In the genomic region with DNA sequence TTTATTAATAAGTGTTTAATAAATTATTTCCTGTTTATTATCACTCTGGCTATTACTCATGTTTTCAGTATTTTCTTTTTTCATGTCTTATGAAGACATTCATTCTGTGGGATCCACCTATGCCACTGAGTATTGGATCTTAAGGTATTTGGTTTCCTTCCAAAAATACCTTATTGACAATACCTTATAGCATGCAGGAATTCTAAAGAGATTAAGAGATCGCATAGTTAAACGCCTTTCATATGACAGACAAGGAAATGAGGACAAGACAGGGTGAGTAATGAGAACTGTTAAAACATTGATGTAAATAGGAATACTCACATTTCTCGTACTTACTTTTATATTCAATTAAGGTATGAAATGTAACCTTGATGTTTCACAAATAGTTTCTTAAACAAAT, we compare ENCODE assay signal across 17 cellular contexts.
DNase-seq lines count a peak whose midpoint lies in the region; ATAC-seq, FAIRE-seq and TF ChIP-seq lines count a peak whose summit lies in the region.
"Had no signal": no experiment of that assay in that cellular context is flagged by ENCODE, and none has a peak within 500 bp of the region (broad histone marks: within the 10 kb centered on the region; RNA-seq: fewer than 3 reads in every experiment).

No MANE protein-coding gene starts in this region.

- no peak for TF ChIP-seq CTCF in D721Med (IDR thresholded peaks at IDR 0.05; ENCODE audit: insufficient read depth, missing control alignments)
- TF ChIP-seq CTCF in RWPE1 (conservative IDR thresholded peaks at IDR 0.05; ENCODE audit: low read depth): no peak
- TF ChIP-seq CTCF in epithelial cell of esophagus (IDR thresholded peaks at IDR 0.05; ENCODE audit: insufficient read depth, low read depth, low read length, missing control alignments): no peak

- ATAC-seq in HG03045 (IDR thresholded peaks at IDR 0.05; ENCODE audit: unreplicated experiment) (no peak), GM21447 (IDR thresholded peaks at IDR 0.05; ENCODE audit: unreplicated experiment) (no peak)
- no peak for ATAC-seq in activated CD4-positive, CD25-positive, alpha-beta regulatory T cell treated with anti-CD3 and anti-CD28 coated beads, Interleukin-2, amount 50 U/mL, for 24 hours
- ATAC-seq: GM12878 had no signal

- H3K4me3 ChIP-seq in epithelial cell of esophagus (ENCODE audit: low read length): no peak overlapping the region
- H3K4me3 ChIP-seq: BLaER1 treated with 17β-estradiol and CSF1 and Interleukin-3, amounts not matched to agents 10 nM and 100 nM; GM12878 had no signal

- no peak overlapping the region for H3K27ac ChIP-seq in RWPE1
- H3K27ac ChIP-seq: BLaER1 treated with 17β-estradiol and CSF1 and Interleukin-3, amounts not matched to agents 10 nM and 100 nM had no signal

- DNase-seq in D721Med (ENCODE audit: insufficient read length, low spot score) (no peak), RWPE1 (ENCODE audit: low spot score) (peak; percentile 17), epithelial cell of esophagus (ENCODE audit: low read depth) (peak; percentile 69), kidney tubule cell (ENCODE audit: low spot score) (peak; percentile 76)
- DNase-seq in stimulated activated CD4-positive, alpha-beta T cell treated with anti-CD3 and anti-CD28 coated beads, Interleukin-4, amount 100 ng/mL, for 24 hours: no peak
- DNase-seq: ACHN; Calu3; CD4-positive, CD25-positive, alpha-beta regulatory T cell; DMS79; GOT3; H9 had no signal

- peak; percentile 35 for FAIRE-seq in D721Med (lab: Jason Lieb, UNC)
- FAIRE-seq: GM12878, GM18507 had no signal

- CTCF ChIA-PET in RWPE1 (lab: Yijun Ruan, JAX): interaction anchor here (1.0 kb wide), 1 partner anchor 12 kb away, joined by 4 read pairs; no protein-coding TSS in a partner anchor

- POLR2A ChIA-PET in RWPE1 (lab: Yijun Ruan, JAX; ENCODE audit: low non-redundant PET): no interaction called here

Comparison
In these comparisons a context has a peak if more than half of its experiments do, and no peak if none do; other contexts are left out.
1. DNase-seq: peak in RWPE1 (single experiment), epithelial cell of esophagus (single experiment) and kidney tubule cell (single experiment); none in D721Med (single experiment) and stimulated activated CD4-positive, alpha-beta T cell treated with anti-CD3 and anti-CD28 coated beads, Interleukin-4, amount 100 ng/mL, for 24 hours (single experiment).